Comparison of ENCODE assay signal across 23 cellular contexts in the genomic region with DNA sequence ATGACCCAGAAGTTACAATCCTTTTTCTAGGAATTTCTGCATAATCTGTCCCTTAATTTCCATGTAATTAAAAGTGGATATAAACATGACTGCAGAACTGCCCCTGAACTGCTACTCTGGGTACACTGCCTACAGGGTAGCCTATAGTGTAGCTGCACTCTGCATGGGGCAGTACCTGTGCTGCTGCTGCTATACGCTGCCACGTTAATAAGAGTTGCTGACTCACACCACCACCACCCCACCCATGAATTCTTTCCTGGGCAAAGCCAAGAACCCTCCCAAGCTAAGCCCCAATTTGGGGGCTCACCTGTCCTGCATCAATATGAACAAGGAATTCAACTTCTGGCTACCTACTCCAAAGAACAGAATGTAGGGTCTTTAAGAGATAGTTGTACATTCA. TPM values are rescaled to one million over a fixed set of nuclear protein-coding genes. Genes with fewer than 3 reads are reported as not detected.
DNase-seq lines count a peak whose midpoint lies in the region; ATAC-seq, FAIRE-seq and TF ChIP-seq lines count a peak whose summit lies in the region.
"Had no signal": no experiment of that assay in that cellular context is flagged by ENCODE, and none has a peak within 500 bp of the region (broad histone marks: within the 10 kb centered on the region; RNA-seq: fewer than 3 reads in every experiment).

No MANE protein-coding gene starts in this region.

- BruUV-seq in K562 (replicated peaks; lab: Mats Ljungman, UMichigan), result no TSS peak

- DNase-seq in H9 (no peak), K562 (ENCODE audit: extremely low read depth in 1 of 4, low spot score in 3 of 4) (no peak), erythroblast (lab: John Stamatoyannopoulos, UW) (peak; percentile 11 to 31), trophoblast cell (no peak), G401 (ENCODE audit: low spot score) (no peak), NCI-H1694 (lab: John Stamatoyannopoulos, UW) (no peak), NCI-H2171 (lab: John Stamatoyannopoulos, UW) (no peak)
- DNase-seq: CD4-positive, CD25-positive, alpha-beta regulatory T cell; DMS53; GOT3; NCI-H1048; NCI-H1436; NCI-H187 treated with DMSO at 0.1 percent for 48 hours; NCI-H2107; NCI-H446 treated with DMSO at 0.1 percent for 48 hours; NCI-H526 treated with DMSO at 0.1 percent for 48 hours; SHP77 treated with DMSO at 0.1 percent for 48 hours had no signal

- H4K12ac ChIP-seq in trophoblast cell (ENCODE audit: low read depth, low read length), result no peak overlapping the region

- no CpG with 5 or more reads among the region's 2 CpGs for WGBS in H9 (ENCODE audit: extremely low coverage, insufficient read length, low lambda C conversion rate)
- 4% methylated on average over 2 of the region's 2 CpGs for WGBS in K562 (ENCODE audit: insufficient coverage, low coverage, missing lambda C conversion rate)
- WGBS in trophoblast cell (ENCODE audit: extremely low coverage, insufficient coverage, insufficient read length), result no CpG with 5 or more reads among the region's 2 CpGs

- H3K4me1 ChIP-seq in H9 (ENCODE audit: insufficient read depth, low read length) (no peaks in the 10 kb centered on the region), K562 (replicated peaks in 1 of 2; ENCODE audit: control insufficient read depth in 2 of 2, insufficient read depth in 2 of 2, low read length in 2 of 2) (peaks cover 0 to 18% of the 10 kb centered on the region in 2 experiments; a peak in 4 of 5 replicates), trophoblast cell (ENCODE audit: control insufficient read depth in 1 of 2, insufficient read depth in 2 of 2, low read length in 2 of 2) (no peaks in the 10 kb centered on the region)

- H3K27me3 ChIP-seq in H9 (ENCODE audit: insufficient read depth, low read length) (no peaks in the 10 kb centered on the region), K562 (ENCODE audit: control insufficient read depth in 2 of 2, insufficient read depth in 2 of 2, low read length in 2 of 2) (no peaks in the 10 kb centered on the region), trophoblast cell (ENCODE audit: insufficient read depth, low read length) (no peaks in the 10 kb centered on the region)
- H3K27me3 ChIP-seq: BLaER1 had no signal

- H4K20me1 ChIP-seq in H9 (ENCODE audit: control insufficient read depth, insufficient read depth, insufficient read length), result no peaks in the 10 kb centered on the region
- no peaks in the 10 kb centered on the region for H4K20me1 ChIP-seq in K562 (replicated peaks; ENCODE audit: control insufficient read depth, insufficient read depth, low read length)

- no peak overlapping the region for H2BK15ac ChIP-seq in H9 (ENCODE audit: low read depth, low read length)

- H3K79me2 ChIP-seq in H9 (ENCODE audit: insufficient read depth, low read length), result peaks cover 17% of the 10 kb centered on the region; the same call in 1 of the 2 replicates
- peaks cover 33% of the 10 kb centered on the region for H3K79me2 ChIP-seq in K562 (ENCODE audit: control insufficient read depth, insufficient read depth, low read length)
- H3K79me2 ChIP-seq in trophoblast cell (ENCODE audit: control insufficient read depth, insufficient read depth, low read length, poor library complexity), result no peaks in the 10 kb centered on the region

- H3K56ac ChIP-seq in H9 (ENCODE audit: insufficient read length, low read depth, low read length), result no peak overlapping the region

- peaks cover 9 to 15% (median 15%) of the 10 kb centered on the region in 3 experiments for H3K36me3 Mint-ChIP-seq in H9 (ENCODE audit: insufficient read depth in 1 of 3, low read depth in 3 of 3)
- H3K36me3 Mint-ChIP-seq: CD4-positive, CD25-positive, alpha-beta regulatory T cell had no signal

- H3K14ac ChIP-seq in H9 (ENCODE audit: insufficient read depth, low read length), result 0 out of 2 replicates have a peak overlapping the region, but pooled peaks have one; percentile 11
- no peak overlapping the region for H3K14ac ChIP-seq in trophoblast cell (ENCODE audit: low read length)

- H3K4me3 ChIP-seq in K562 (no peak overlapping the region), trophoblast cell (ENCODE audit: low read depth, low read length) (no peak overlapping the region)
- H3K4me3 ChIP-seq: BLaER1 had no signal

- H2AK5ac ChIP-seq in H9 (ENCODE audit: insufficient read length, low read length) (no peak overlapping the region), trophoblast cell (ENCODE audit: low read length) (no peak overlapping the region)

- no peaks in the 10 kb centered on the region for H3K36me3 ChIP-seq in K562 (ENCODE audit: control insufficient read depth, insufficient read depth, low read length)
- no peaks in the 10 kb centered on the region for H3K36me3 ChIP-seq in trophoblast cell (ENCODE audit: control insufficient read depth in 1 of 2, insufficient read depth in 2 of 2, low read length in 2 of 2)

- H4K91ac ChIP-seq in H9 (ENCODE audit: insufficient read length, low read depth, low read length) (no peak overlapping the region), trophoblast cell (ENCODE audit: low read depth, low read length) (no peak overlapping the region)

- peaks cover 6% of the 10 kb centered on the region for H3K79me1 ChIP-seq in H9 (ENCODE audit: insufficient read depth, low read depth, low read length, poor library complexity, severe bottlenecking)
- no peaks in the 10 kb centered on the region for H3K79me1 ChIP-seq in trophoblast cell (ENCODE audit: low read length)

- H3K4me2 ChIP-seq in H9 (ENCODE audit: insufficient read depth, insufficient read length, low read length) (no peak overlapping the region), K562 (ENCODE audit: insufficient read depth, low read length) (peak overlapping the region; percentile 43; the same call in 1 of the 2 replicates), trophoblast cell (ENCODE audit: low read length) (no peak overlapping the region)
- H3K4me2 ChIP-seq: BLaER1, KMS-11 had no signal

- no peak overlapping the region for H3K18ac ChIP-seq in H9 (ENCODE audit: insufficient read length, low read depth, low read length)
- no peak overlapping the region for H3K18ac ChIP-seq in trophoblast cell (ENCODE audit: low read length)

- H4K8ac ChIP-seq in H9 (replicated peaks; ENCODE audit: insufficient read length, low read depth, low read length) (no peak overlapping the region), trophoblast cell (ENCODE audit: low read depth, low read length) (no peak overlapping the region)

- H4K5ac ChIP-seq in H9 (ENCODE audit: insufficient read length, low read depth, low read length), result no peak overlapping the region

- no peak overlapping the region for H3K4ac ChIP-seq in H9 (ENCODE audit: low read depth, low read length)
- H3K4ac ChIP-seq in trophoblast cell (ENCODE audit: low read depth, low read length), result peak overlapping the region; percentile 69

- no peak for TF ChIP-seq RAD21 in K562 (CRISPR knock-in tag; conservative IDR thresholded peaks at IDR 0.05 in 1 of 2, IDR thresholded peaks at IDR 0.05 in 1 of 2)

- H3K27ac ChIP-seq in H9 (ENCODE audit: insufficient read length, low read depth, low read length), result no peak overlapping the region
- H3K27ac ChIP-seq in K562 (ENCODE audit: extremely low read depth, low read depth, low read length), result 0 out of 3 replicates have a peak overlapping the region, but pooled peaks have one; percentile 17
- H3K27ac ChIP-seq in trophoblast cell (ENCODE audit: low read depth, low read length), result no peak overlapping the region
- H3K27ac ChIP-seq: BLaER1, KMS-11, RWPE1 had no signal

- H3K27ac Mint-ChIP-seq in H9, result peak overlapping the region in 2 of 3 experiments; percentile 49 to 57; a peak in 2 of 7 replicates
- H3K27ac Mint-ChIP-seq: CD4-positive, CD25-positive, alpha-beta regulatory T cell had no signal

- TF ChIP-seq EP300 in K562 (IDR thresholded peaks at IDR 0.05; ENCODE audit: low read length), result no peak

- TF ChIP-seq CTCF in H9 (conservative IDR thresholded peaks at IDR 0.05) (no peak), K562 (IDR thresholded peaks at IDR 0.05 in 2 of 3, conservative IDR thresholded peaks at IDR 0.05 in 1 of 3; ENCODE audit: insufficient read depth in 2 of 3, low read depth in 1 of 3, low read length in 3 of 3) (no peak)

- no peaks in the 10 kb centered on the region for H3K9me3 ChIP-seq in H9 (ENCODE audit: control insufficient read depth, low read depth, low read length)
- H3K9me3 ChIP-seq in K562 (replicated peaks; ENCODE audit: control insufficient read depth, insufficient read depth, low read depth, low read length), result no peaks in the 10 kb centered on the region
- H3K9me3 ChIP-seq in trophoblast cell (ENCODE audit: insufficient read depth, low read depth, low read length), result no peaks in the 10 kb centered on the region

- H2BK120ac ChIP-seq in H9 (ENCODE audit: low read depth, low read length, poor library complexity, severe bottlenecking) (no peak overlapping the region), trophoblast cell (ENCODE audit: insufficient read depth, low read length, poor library complexity) (no peak overlapping the region)

- H2AFZ ChIP-seq in H9 (ENCODE audit: low read length), result no peak overlapping the region
- no peak overlapping the region for H2AFZ ChIP-seq in K562 (ENCODE audit: low read depth, low read length)
- no peak overlapping the region for H2AFZ ChIP-seq in trophoblast cell (ENCODE audit: insufficient read depth, low read length, poor library complexity)

- no peak overlapping the region for H3K4me3 Mint-ChIP-seq in H9
- H3K4me3 Mint-ChIP-seq: CD4-positive, CD25-positive, alpha-beta regulatory T cell had no signal

- H2BK20ac ChIP-seq in H9 (ENCODE audit: low read depth, low read length, poor library complexity, severe bottlenecking), result no peak overlapping the region

- no peaks in the 10 kb centered on the region for H3K27me3 Mint-ChIP-seq in H9 (ENCODE audit: low read depth)

- H2BK12ac ChIP-seq in H9 (ENCODE audit: insufficient read length, low read depth, low read length), result no peak overlapping the region
- no peak overlapping the region for H2BK12ac ChIP-seq in trophoblast cell (ENCODE audit: low read length)

- ATAC-seq in K562, result peak; percentile 79
- ATAC-seq: HCT116, Panc1 had no signal

- no peak overlapping the region for H3T11ph ChIP-seq in H9 (ENCODE audit: low read length)

- in situ Hi-C loops in K562 (cut with MboI), result no loop called here
- in situ Hi-C loops in G401 (cut with HindIII; ENCODE audit: low sequenced_read_pairs), result no loop called here

- H3K9ac ChIP-seq in H9 (ENCODE audit: extremely low read depth, insufficient read length, low read length) (no peak overlapping the region), K562 (ENCODE audit: insufficient read depth in 1 of 2, low read depth in 2 of 2, low read length in 2 of 2) (no peak overlapping the region), trophoblast cell (ENCODE audit: low read length) (no peak overlapping the region)
- H3K9ac ChIP-seq: BLaER1, KMS-11 had no signal

- peaks cover 2% of the 10 kb centered on the region in 2 experiments; a peak in 2 of 5 replicates for H3K9me3 Mint-ChIP-seq in H9

- no peaks in the 10 kb centered on the region for H3K23me2 ChIP-seq in H9 (ENCODE audit: insufficient read length, low read depth, low read length, poor library complexity, severe bottlenecking)

- intact Hi-C loops in K562 (cut with micrococcal nuclease), result no loop called here

- peaks cover 34 to 42% of the 10 kb centered on the region in 2 experiments for H3K4me1 Mint-ChIP-seq in H9

- H3K23ac ChIP-seq in H9 (ENCODE audit: insufficient read length, low read depth, low read length) (no peak overlapping the region), trophoblast cell (ENCODE audit: low read length) (no peak overlapping the region)

- CTCF ChIA-PET in K562 (lab: Yijun Ruan, JAX; ENCODE audit: low intra/inter-chr PET ratio), result no interaction called here

- POLR2A ChIA-PET in K562 (lab: Yijun Ruan, JAX), result interaction anchor here (0.7 to 2.3 kb wide), 2 partner anchors 12 to 15 kb away, joined by 3 to 12 read pairs; no protein-coding TSS in a partner anchor

- FAIRE-seq in K562 (lab: Jason Lieb, UNC), result no peak
- FAIRE-seq: G401.6 had no signal

- TF ChIP-seq POLR2A in K562 (conservative IDR thresholded peaks at IDR 0.05) (no peak), erythroblast (IDR thresholded peaks at IDR 0.05; ENCODE audit: low read length) (no peak)

- H3K9me1 ChIP-seq in K562 (ENCODE audit: control insufficient read depth, insufficient read depth, low read length), result no peaks in the 10 kb centered on the region

- H2BK5ac ChIP-seq in H9 (ENCODE audit: insufficient read length, low read length), result no peak overlapping the region
- no peak overlapping the region for H2BK5ac ChIP-seq in trophoblast cell (ENCODE audit: low read depth, low read length, poor library complexity)

RNA-seq across cellular contexts. Expression of a gene that starts 13.9 kb away (rescaled TPM):
- total RNA-seq in H9 (2021) (120 and 122 TPM in 2 replicates), K562 (2014; rRNA removed) (30.2 and 31.4 TPM in 2 replicates), K562 (2014; rRNA removed; fragmentation: Illumina TruSeq; extraction: Trizol) (41.1 and 46.3 TPM in 2 replicates), K562 (2015; rRNA removed; fragmentation: Illumina TruSeq; extraction: Trizol) (39.5 and 41.0 TPM in 2 replicates), K562 (2021) (33.6 and 37.6 TPM in 2 replicates)
- 5.1 and 15.8 TPM in 2 replicates for total RNA-seq in K562 (2011; cell fraction: chromatin; rRNA removed; ENCODE audit: low replicate concordance)
- total RNA-seq in K562 (2011; cell fraction: nucleolus; rRNA removed), result 2.6 and 3.2 TPM in 2 replicates
- 4.5 and 7.9 TPM in 2 replicates for total RNA-seq in K562 (2011; cell fraction: nucleoplasm; rRNA removed)
- polyA plus RNA-seq in K562 (2011; rRNA removed) (6.8 and 10.9 TPM in 2 replicates), K562 (2014; fragmentation: Illumina TruSeq; extraction: Trizol) (34.4 and 42.0 TPM in 2 replicates), K562 (2014; fragmentation: Nextera tagmentation; extraction: Ambion mirVana) (1 to 10 TPM; 6.7 to 7.5 TPM), K562 (2014; rRNA removed) (16.8 and 27.7 TPM in 2 replicates)
- 0.24 and 2.7 TPM in 2 replicates for polyA plus RNA-seq in K562 (2011; cell fraction: cytosol; rRNA removed)
- polyA plus RNA-seq in K562 (2011; cell fraction: nucleus; rRNA removed), result 0.82 and 4.2 TPM in 2 replicates
- 21.3 and 25.2 TPM in 2 replicates for polyA plus RNA-seq in K562 (2012)
- 4.3 and 13.1 TPM in 2 replicates for polyA minus RNA-seq in K562 (2011; rRNA and poly(A)+ RNA removed)
- polyA minus RNA-seq in K562 (2011; cell fraction: cytosol; rRNA and poly(A)+ RNA removed), result 7.0 and 7.6 TPM in 2 replicates
- polyA minus RNA-seq in K562 (2011; cell fraction: nucleus; rRNA and poly(A)+ RNA removed), result 0.54 and 6.2 TPM in 2 replicates
- polyA plus RNA-seq in trophoblast cell (2013), result 47.3 and 49.1 TPM in 2 replicates
- 31.3 and 67.3 TPM in 2 replicates for total RNA-seq in G401 (2014; rRNA removed; shearing (Covaris generic))

Comparison
In these comparisons a context has a peak if more than half of its experiments do, and no peak if none do; other contexts are left out.
1. DNase-seq: peak in erythroblast (2 of 2); none in H9 (single experiment), K562 (0 of 4), trophoblast cell (0 of 2), G401 (single experiment), NCI-H1694 (single experiment) and NCI-H2171 (single experiment).